Comparison of ENCODE assay signal across 9 cellular contexts in the genomic region with DNA sequence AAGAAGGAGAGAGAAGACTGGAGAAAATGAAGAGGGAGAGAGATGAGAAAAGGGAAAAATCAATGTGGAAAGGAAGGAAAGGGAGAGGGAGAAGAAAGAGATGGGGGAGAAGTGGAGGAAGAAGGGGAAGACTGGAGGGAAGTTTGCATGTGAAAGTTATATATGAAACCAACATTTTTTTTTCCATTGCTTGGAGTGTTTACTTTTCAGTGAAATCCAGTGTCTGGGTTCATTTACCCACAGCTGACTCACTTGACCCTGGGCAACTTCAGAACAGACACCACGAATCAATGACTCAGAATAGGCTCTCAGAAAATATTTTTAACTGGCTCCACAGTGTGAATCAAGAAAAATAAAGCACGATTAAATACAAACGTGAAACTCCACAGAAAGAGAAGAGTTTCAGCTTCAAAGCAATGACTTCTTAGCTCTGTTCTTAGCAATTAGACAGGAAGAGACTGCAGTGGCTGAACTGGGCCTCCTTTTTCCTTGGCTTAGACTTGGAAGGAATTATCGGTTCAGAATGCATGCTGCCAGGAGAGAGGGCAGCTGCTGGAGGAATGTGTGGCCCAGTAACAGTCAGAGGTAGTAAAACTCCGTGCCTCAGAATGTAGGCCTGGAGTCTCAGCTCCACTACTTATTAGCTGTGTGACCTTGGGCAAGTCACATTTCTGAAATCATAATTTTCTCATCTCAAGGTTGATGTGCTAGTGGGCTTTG.
A peak's percentile ranks its signal among the peaks of the same experiment; 100 is the strongest.
DNase-seq lines count a peak whose midpoint lies in the region; ATAC-seq and TF ChIP-seq lines count a peak whose summit lies in the region.
"Had no signal": no experiment of that assay in that cellular context is flagged by ENCODE, and none has a peak within 500 bp of the region (broad histone marks: within the 10 kb centered on the region; RNA-seq: fewer than 3 reads in every experiment).

No MANE protein-coding gene starts in this region.

- H3K9me3 Mint-ChIP-seq in stimulated activated naive CD8-positive, alpha-beta T cell treated with anti-CD3 and anti-CD28 coated beads, Interleukin-15, Interleukin-2, amounts not matched to agents 100 ng/mL and 50 ng/mL, for 24 hours: no peaks in the 10 kb centered on the region

- no peaks in the 10 kb centered on the region for H3K9me3 ChIP-seq in SJCRH30 (replicated peaks)

- no peak for TF ChIP-seq CTCF in fibroblast of villous mesenchyme (IDR thresholded peaks at IDR 0.05; ENCODE audit: insufficient read depth, low read depth, low read length)

- no peaks in the 10 kb centered on the region for H3K36me3 Mint-ChIP-seq in stimulated activated naive CD8-positive, alpha-beta T cell treated with anti-CD3 and anti-CD28 coated beads, Interleukin-15, Interleukin-2, amounts not matched to agents 100 ng/mL and 50 ng/mL, for 24 hours (ENCODE audit: low read depth)

- no peaks in the 10 kb centered on the region for H3K27me3 ChIP-seq in SJCRH30

- no peaks in the 10 kb centered on the region for H3K36me3 ChIP-seq in SJCRH30

- H3K4me3 Mint-ChIP-seq in stimulated activated naive CD8-positive, alpha-beta T cell treated with anti-CD3 and anti-CD28 coated beads, Interleukin-15, Interleukin-2, amounts not matched to agents 100 ng/mL and 50 ng/mL, for 24 hours: no peak overlapping the region

- peak overlapping the region; percentile 1 for H3K27ac Mint-ChIP-seq in stimulated activated naive CD8-positive, alpha-beta T cell treated with anti-CD3 and anti-CD28 coated beads, Interleukin-15, Interleukin-2, amounts not matched to agents 100 ng/mL and 50 ng/mL, for 24 hours

- H3K4me3 ChIP-seq in SJCRH30: no peak overlapping the region
- no peak overlapping the region for H3K4me3 ChIP-seq in fibroblast of villous mesenchyme (ENCODE audit: low read depth, low read length)

- peaks cover 9% of the 10 kb centered on the region for H3K4me1 Mint-ChIP-seq in stimulated activated naive CD8-positive, alpha-beta T cell treated with anti-CD3 and anti-CD28 coated beads, Interleukin-15, Interleukin-2, amounts not matched to agents 100 ng/mL and 50 ng/mL, for 24 hours (ENCODE audit: low read depth)

- DNase-seq in SHP77 treated with DMSO at 0.1 percent for 48 hours (lab: John Stamatoyannopoulos, UW) (peak; percentile 8), SHP77 (lab: John Stamatoyannopoulos, UW) (no peak), SJCRH30 (peak; percentile 48 to 60), fibroblast of villous mesenchyme (ENCODE audit: low read depth) (peak; percentile 93), NK-92 (lab: John Stamatoyannopoulos, UW; ENCODE audit: unreplicated experiment) (no peak), amygdala (lab: John Stamatoyannopoulos, UW) (no peak)

- peaks cover 27% of the 10 kb centered on the region for H3K27me3 Mint-ChIP-seq in stimulated activated naive CD8-positive, alpha-beta T cell treated with anti-CD3 and anti-CD28 coated beads, Interleukin-15, Interleukin-2, amounts not matched to agents 100 ng/mL and 50 ng/mL, for 24 hours

- ATAC-seq in HG02970 (IDR thresholded peaks at IDR 0.05; ENCODE audit: low FRiP score, unreplicated experiment): no peak

- H3K27ac ChIP-seq in SJCRH30: peak overlapping the region; percentile 86
- H3K27ac ChIP-seq: C4-2B had no signal

- H3K4me1 ChIP-seq in SJCRH30: peaks cover 49% of the 10 kb centered on the region

Comparison
In these comparisons a context has a peak if more than half of its experiments do, and no peak if none do; other contexts are left out.
1. DNase-seq: peak in SHP77 treated with DMSO at 0.1 percent for 48 hours (single experiment), SJCRH30 (2 of 2) and fibroblast of villous mesenchyme (single experiment); none in SHP77 (0 of 2), NK-92 (single experiment) and amygdala (0 of 56).